19 cellular contexts compared by ENCODE assay signal in genomic region chrX:96764864-96765263, GRCh38.
DNase-seq lines count a peak whose midpoint lies in the region; ATAC-seq and TF ChIP-seq lines count a peak whose summit lies in the region.
"Had no signal": no experiment of that assay in that cellular context is flagged by ENCODE, and none has a peak within 500 bp of the region (broad histone marks: within the 10 kb centered on the region; RNA-seq: fewer than 3 reads in every experiment).

No MANE protein-coding gene starts in this region.

- H3K9me3 ChIP-seq in upper lobe of left lung, result no peaks in the 10 kb centered on the region
- H3K9me3 ChIP-seq in heart right ventricle, result no peaks in the 10 kb centered on the region
- H3K9me3 ChIP-seq: uterus had no signal

- WGBS in upper lobe of left lung, 2 donors, result 39 to 63% methylated on average over 1 of the region's 1 CpG
- WGBS in heart right ventricle, 2 donors, result 81 to 93% methylated on average over 1 of the region's 1 CpG

- H3K27ac ChIP-seq in upper lobe of left lung, result no peak overlapping the region
- no peak overlapping the region for H3K27ac ChIP-seq in heart right ventricle
- H3K27ac ChIP-seq: uterus had no signal

- no peaks in the 10 kb centered on the region for H3K36me3 ChIP-seq in upper lobe of left lung
- no peaks in the 10 kb centered on the region for H3K36me3 ChIP-seq in heart right ventricle
- H3K36me3 ChIP-seq: uterus had no signal

- DNase-seq in GM12865 (ENCODE audit: low read depth) (peak; percentile 18), NCI-H146 (lab: John Stamatoyannopoulos, UW) (no peak), upper lobe of left lung (no peak), RKO (ENCODE audit: low spot score) (no peak), heart right ventricle (no peak)
- DNase-seq: ACHN; caudate nucleus; glutamatergic neuron; IMR-90; naive thymus-derived CD4-positive, alpha-beta T cell; NCI-H1436 treated with DMSO at 0.1 percent for 48 hours; NCI-H69; retina; stimulated activated CD4-positive, alpha-beta T cell treated with anti-CD3 and anti-CD28 coated beads, Interleukin-2, amount 100 ng/mL, for 24 hours; T1000; uterus had no signal

- no peaks in the 10 kb centered on the region for H3K4me1 ChIP-seq in upper lobe of left lung
- peaks cover 0 to 5% (median 0%) of the 10 kb centered on the region in 9 donors for H3K4me1 ChIP-seq in heart right ventricle
- H3K4me1 ChIP-seq: uterus had no signal

- TF ChIP-seq POLR2A in upper lobe of left lung (IDR thresholded peaks at IDR 0.05), result no peak

- intact Hi-C loops in heart right ventricle (cut with DNase I), result no loop called here

- H3K4me3 ChIP-seq in GM12865 (ENCODE audit: low read depth, low read length) (no peak overlapping the region), upper lobe of left lung (no peak overlapping the region), heart right ventricle (no peak overlapping the region)
- H3K4me3 ChIP-seq: uterus had no signal

- ATAC-seq in GM19395 (IDR thresholded peaks at IDR 0.05; ENCODE audit: unreplicated experiment), result peak; percentile 88
- ATAC-seq in HG02678 (IDR thresholded peaks at IDR 0.05; ENCODE audit: unreplicated experiment), result peak; percentile 92
- ATAC-seq in HG03469 (IDR thresholded peaks at IDR 0.05; ENCODE audit: unreplicated experiment), result peak; percentile 59
- no peak for ATAC-seq in upper lobe of left lung (ENCODE audit: low FRiP score in 2 of 2)
- no peak for ATAC-seq in heart right ventricle
- ATAC-seq: naive thymus-derived CD4-positive, alpha-beta T cell had no signal

- H3K27me3 ChIP-seq in upper lobe of left lung, result no peaks in the 10 kb centered on the region
- H3K27me3 ChIP-seq in heart right ventricle, result peaks cover 0 to 21% (median 0%) of the 10 kb centered on the region in 7 donors
- H3K27me3 ChIP-seq: uterus had no signal

- TF ChIP-seq CTCF in GM12865 (IDR thresholded peaks at IDR 0.05; ENCODE audit: insufficient read depth, low read depth, low read length, missing control alignments), result no peak
- TF ChIP-seq CTCF in upper lobe of left lung (IDR thresholded peaks at IDR 0.05), result no peak
- no peak for TF ChIP-seq CTCF in heart right ventricle (IDR thresholded peaks at IDR 0.05)

- TF ChIP-seq EP300 in upper lobe of left lung (IDR thresholded peaks at IDR 0.05), result no peak

Comparison
In these comparisons a context has a peak if more than half of its experiments do, and no peak if none do; other contexts are left out.
1. ATAC-seq: peak in GM19395 (single experiment), HG02678 (single experiment) and HG03469 (single experiment); none in upper lobe of left lung (0 of 2) and heart right ventricle (0 of 8).